7 cellular contexts compared by ENCODE assay signal in genomic region chr1:16396591-16396990, GRCh38. TPM values are rescaled to one million over a fixed set of nuclear protein-coding genes. Genes with fewer than 3 reads are reported as not detected.
DNase-seq lines count a peak whose midpoint lies in the region; ATAC-seq and TF ChIP-seq lines count a peak whose summit lies in the region.

No MANE protein-coding gene starts in this region.

- no peak overlapping the region for H3K4me3 Mint-ChIP-seq in type B pancreatic cell

- ATAC-seq in sciatic nerve (peak; percentile 27), GM18870 (IDR thresholded peaks at IDR 0.05; ENCODE audit: unreplicated experiment) (no peak)

- H3K36me3 Mint-ChIP-seq in type B pancreatic cell: peaks cover 12% of the 10 kb centered on the region

- H3K4me1 Mint-ChIP-seq in type B pancreatic cell (ENCODE audit: unreplicated experiment): peaks cover 13% of the 10 kb centered on the region

- H3K9me3 Mint-ChIP-seq in type B pancreatic cell: no peaks in the 10 kb centered on the region

- no peak overlapping the region for H3K27ac Mint-ChIP-seq in type B pancreatic cell

- H3K27ac ChIP-seq in epithelial cell of prostate: peak overlapping the region; percentile 43

- TF ChIP-seq CTCF in type B pancreatic cell (conservative IDR thresholded peaks at IDR 0.05): no peak

- intact Hi-C loops in sciatic nerve (cut with DNase I): no loop called here

- H3K27me3 Mint-ChIP-seq in type B pancreatic cell: no peaks in the 10 kb centered on the region

- DNase-seq in GOT3 (lab: John Stamatoyannopoulos, UW) (peak; percentile 24), RPMI7951 (ENCODE audit: low read depth) (peak; percentile 67), epithelial cell of prostate (ENCODE audit: low read depth, low spot score) (peak; percentile 92), sciatic nerve (ENCODE audit: low spot score) (peak; percentile 64), type B pancreatic cell (ENCODE audit: extremely low spot score, unreplicated experiment) (no peak), NCI-H1092 treated with DMSO at 0.1 percent for 48 hours (lab: John Stamatoyannopoulos, UW) (no peak)

RNA-seq across cellular contexts. Expression of gene SZRD1, which starts 29.5 kb away (rescaled TPM):
- 77.1 and 91.3 TPM in 2 replicates for total RNA-seq in RPMI7951 (2014; rRNA removed; shearing (Covaris generic))
- 99.4 TPM for total RNA-seq in sciatic nerve
- 127 and 140 TPM in 2 replicates for total RNA-seq in type B pancreatic cell (ENCODE audit: low replicate concordance)

RNA-seq across cellular contexts. Expression of gene SPATA21, which starts 40.6 kb away (rescaled TPM):
- total RNA-seq in RPMI7951 (2014; rRNA removed; shearing (Covaris generic)): not detected in 2 replicates
- 0.49 TPM for total RNA-seq in sciatic nerve
- total RNA-seq in type B pancreatic cell (ENCODE audit: low replicate concordance): not detected in 2 replicates

RNA-seq across cellular contexts. Expression of gene NECAP2, which starts 43.9 kb away (rescaled TPM):
- total RNA-seq in RPMI7951 (2014; rRNA removed; shearing (Covaris generic)): 88.9 and 102 TPM in 2 replicates
- total RNA-seq in sciatic nerve: 52.9 TPM
- total RNA-seq in type B pancreatic cell (ENCODE audit: low replicate concordance): 45.9 and 48.2 TPM in 2 replicates

RNA-seq across cellular contexts. Expression of gene FBXO42, which starts 44.3 kb away (rescaled TPM):
- total RNA-seq in RPMI7951 (2014; rRNA removed; shearing (Covaris generic)): 14.6 and 21.3 TPM in 2 replicates
- 27.3 TPM for total RNA-seq in sciatic nerve
- total RNA-seq in type B pancreatic cell (ENCODE audit: low replicate concordance): 18.4 and 19.0 TPM in 2 replicates

Comparison
In these comparisons a context has a peak if more than half of its experiments do, and no peak if none do; other contexts are left out.
1. DNase-seq: peak in GOT3 (single experiment), RPMI7951 (single experiment), epithelial cell of prostate (single experiment) and sciatic nerve (single experiment); none in type B pancreatic cell (single experiment) and NCI-H1092 treated with DMSO at 0.1 percent for 48 hours (single experiment).